19 cellular contexts compared by ENCODE assay signal in genomic region chr18:42271656-42272355, GRCh38.
"Had no signal": no experiment of that assay in that cellular context is flagged by ENCODE, and none has a peak within 500 bp of the region (broad histone marks: within the 10 kb centered on the region; RNA-seq: fewer than 3 reads in every experiment).

No MANE protein-coding gene starts in this region.

- H3K36me3 ChIP-seq: right atrium auricular region, transverse colon had no signal

- H3K27ac ChIP-seq: foreskin keratinocyte, right atrium auricular region, transverse colon had no signal

- H3K4me3 Mint-ChIP-seq: naive thymus-derived CD4-positive, alpha-beta T cell had no signal

- H3K9me3 ChIP-seq: right atrium auricular region, transverse colon had no signal

- DNase-seq: activated CD4-positive, alpha-beta T cell treated with anti-CD3 and anti-CD28 coated beads for 1 hour; activated CD4-positive, alpha-beta T cell treated with anti-CD3 and anti-CD28 coated beads, Interleukin-2, amount 50 U/mL, for 4 hours; activated naive CD4-positive, alpha-beta T cell; activated T-cell treated with anti-CD3 and anti-CD28 coated beads for 4 hours; aorta; cerebellar nuclear complex; effector memory CD4-positive, alpha-beta T cell; foreskin keratinocyte; left colon; mammary epithelial cell; naive thymus-derived CD4-positive, alpha-beta T cell; nucleus accumbens; posterior cingulate gyrus; stimulated activated CD4-positive, alpha-beta T cell treated with anti-CD3 and anti-CD28 coated beads, Interleukin-15, amount 100 ng/mL, for 24 hours; stimulated activated CD4-positive, alpha-beta T cell treated with anti-CD3 and anti-CD28 coated beads, Interleukin-4, amount 100 ng/mL, for 1 hour; stimulated activated naive CD4-positive, alpha-beta T cell; T1000; transverse colon had no signal

- H3K36me3 Mint-ChIP-seq: naive thymus-derived CD4-positive, alpha-beta T cell had no signal

- H3K27ac Mint-ChIP-seq: naive thymus-derived CD4-positive, alpha-beta T cell had no signal

- H3K4me1 ChIP-seq: foreskin keratinocyte had no signal

- H3K4me3 ChIP-seq: right atrium auricular region, transverse colon had no signal

- H3K27me3 ChIP-seq: foreskin keratinocyte, right atrium auricular region, transverse colon had no signal

- ATAC-seq: foreskin keratinocyte; left colon; naive thymus-derived CD4-positive, alpha-beta T cell had no signal
